ENCODE assay signal across 13 cellular contexts in the genomic region with DNA sequence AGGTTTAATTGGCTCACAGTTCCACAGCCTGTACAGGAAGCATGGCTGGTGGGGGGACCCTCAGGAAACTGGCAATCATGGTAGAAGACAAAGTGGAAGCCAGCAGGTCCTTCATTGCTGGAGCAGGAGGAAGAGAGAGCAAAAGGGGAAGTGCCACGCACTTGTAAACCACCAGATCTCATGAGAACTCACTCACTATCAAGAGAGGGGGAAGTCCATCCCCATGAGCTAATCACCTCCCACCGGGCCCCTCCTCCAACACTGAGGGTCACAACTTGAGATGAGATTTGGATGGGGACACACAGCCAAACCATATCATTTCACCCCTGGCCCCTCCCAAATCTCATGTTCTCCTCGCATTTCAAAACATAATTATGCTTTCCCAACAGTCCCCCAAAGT.
DNase-seq lines count a peak whose midpoint lies in the region; ATAC-seq and TF ChIP-seq lines count a peak whose summit lies in the region.
"Had no signal": no experiment of that assay in that cellular context is flagged by ENCODE, and none has a peak within 500 bp of the region (broad histone marks: within the 10 kb centered on the region; RNA-seq: fewer than 3 reads in every experiment).

No MANE protein-coding gene starts in this region.

- H3K36me3 ChIP-seq in mucosa of descending colon (ENCODE audit: low read depth): no peaks in the 10 kb centered on the region
- H3K36me3 ChIP-seq: esophagus squamous epithelium had no signal

- TF ChIP-seq CTCF in NB4 (IDR thresholded peaks at IDR 0.05; ENCODE audit: low read depth, low read length) (no peak), mucosa of descending colon (IDR thresholded peaks at IDR 0.05) (no peak), dorsolateral prefrontal cortex (IDR thresholded peaks at IDR 0.05 in 54 of 56, conservative IDR thresholded peaks at IDR 0.05 in 2 of 56; ENCODE audit: low read depth in 1 of 56, partially characterized antibody in 56 of 56) (no peak)

- H3K4me3 ChIP-seq in NB4 (ENCODE audit: low read depth, low read length) (no peak overlapping the region), mucosa of descending colon (no peak overlapping the region), dorsolateral prefrontal cortex (no peak overlapping the region)
- H3K4me3 ChIP-seq: esophagus squamous epithelium, psoas muscle had no signal

- peak; percentile 93 for ATAC-seq in GM18870 (IDR thresholded peaks at IDR 0.05; ENCODE audit: unreplicated experiment)
- peak; percentile 92 for ATAC-seq in HG02852 (IDR thresholded peaks at IDR 0.05; ENCODE audit: unreplicated experiment)
- peak; percentile 40 for ATAC-seq in mucosa of descending colon
- ATAC-seq: activated T-cell treated with anti-CD3 and anti-CD28 coated beads, Interleukin-2, amount 50 U/mL, for 4 hours; psoas muscle had no signal

- no peak overlapping the region for H3K27ac ChIP-seq in dorsolateral prefrontal cortex
- H3K27ac ChIP-seq: esophagus squamous epithelium, psoas muscle had no signal

- no peaks in the 10 kb centered on the region for H3K4me1 ChIP-seq in mucosa of descending colon (ENCODE audit: low read depth)
- H3K4me1 ChIP-seq: esophagus squamous epithelium, psoas muscle had no signal

- DNase-seq in NB4 (ENCODE audit: low read depth) (peak; percentile 87), mucosa of descending colon (peak in 1 of 3 donors; percentile 16), NCI-H2081 treated with DMSO at 0.1 percent for 48 hours (lab: John Stamatoyannopoulos, UW) (no peak), dorsolateral prefrontal cortex (no peak)
- no peak for DNase-seq in stimulated activated CD4-positive, alpha-beta T cell treated with anti-CD3 and anti-CD28 coated beads, Interleukin-4, amount 100 ng/mL, for 4 hours
- no peak for DNase-seq in stimulated activated CD4-positive, alpha-beta T cell treated with anti-CD3 and anti-CD28 coated beads, Interleukin-1b, Interleukin-23, amount 100 ng/mL, for 48 hours
- DNase-seq: activated T-cell treated with anti-CD3 and anti-CD28 coated beads, Interleukin-2, amount 50 U/mL, for 4 hours; DMS79; esophagus squamous epithelium; psoas muscle; T-helper 1 cell had no signal

- no peak for TF ChIP-seq POLR2A in NB4 (IDR thresholded peaks at IDR 0.05; ENCODE audit: extremely low read depth, insufficient read length)

- intact Hi-C loops in mucosa of descending colon (cut with DNase I, micrococcal nuclease) (no loop called here), dorsolateral prefrontal cortex (cut with DNase I) (no loop called here)

- H3K27me3 ChIP-seq in dorsolateral prefrontal cortex: no peaks in the 10 kb centered on the region
- H3K27me3 ChIP-seq: esophagus squamous epithelium had no signal

- no peaks in the 10 kb centered on the region for H3K9me3 ChIP-seq in mucosa of descending colon
- H3K9me3 ChIP-seq: esophagus squamous epithelium, psoas muscle had no signal

Comparison
In these comparisons a context has a peak if more than half of its experiments do, and no peak if none do; other contexts are left out.
1. ATAC-seq: peak in every context shown above with its lines; median percentile 93 in GM18870; 92 in HG02852; 40 in mucosa of descending colon.